Comparison of ENCODE assay signal across 32 cellular contexts in genomic region chr1:191162762-191163161, GRCh38.
"Had no signal": no experiment of that assay in that cellular context is flagged by ENCODE, and none has a peak within 500 bp of the region (broad histone marks: within the 10 kb centered on the region; RNA-seq: fewer than 3 reads in every experiment).

No MANE protein-coding gene starts in this region.

- H3K4me1 Mint-ChIP-seq: activated B cell treated with CpG ODN at 0.5 μM for 24 hours; activated T-helper 17 cell treated with anti-CD3 and anti-CD28 coated beads, Interleukin-2, amount 50 U/mL, for 72 hours; central memory CD8-positive, alpha-beta T cell; endodermal cell had no signal

- H3K27ac Mint-ChIP-seq: activated B cell treated with CpG ODN at 0.5 μM for 24 hours; activated CD8-positive, alpha-beta T cell treated with anti-CD3 and anti-CD28 coated beads for 36 hours; activated naive CD8-positive, alpha-beta T cell; activated T-helper 17 cell treated with anti-CD3 and anti-CD28 coated beads, Interleukin-2, amount 50 U/mL, for 72 hours; dendritic cell treated with granulocyte-macrophage colony-stimulating factor and Interleukin-4, amounts not matched to agents 40 ng/mL and 50 ng/mL, for 4 days; endodermal cell had no signal

- H3K27ac ChIP-seq: brain microvascular endothelial cell, coronary artery, dorsolateral prefrontal cortex, gastrocnemius medialis, heart left ventricle, VCaP had no signal

- H3K9me3 Mint-ChIP-seq: activated B cell treated with CpG ODN at 0.5 μM for 24 hours, endodermal cell had no signal

- H3K4me1 ChIP-seq: gastrocnemius medialis, heart left ventricle had no signal

- H3K4me3 ChIP-seq: coronary artery, dorsolateral prefrontal cortex, gastrocnemius medialis, heart left ventricle had no signal

- FAIRE-seq: astrocyte, bronchial epithelial cell had no signal

- H3K9me3 ChIP-seq: gastrocnemius medialis had no signal

- H3K36me3 ChIP-seq: brain microvascular endothelial cell, gastrocnemius medialis, heart left ventricle had no signal

- DNase-seq: activated B cell treated with CpG ODN at 0.5 μM for 24 hours; activated CD4-positive, alpha-beta T cell treated with anti-CD3 and anti-CD28 coated beads for 48 hours; activated CD4-positive, alpha-beta T cell treated with anti-CD3 and anti-CD28 coated beads, Interleukin-2, amount 50 U/mL, for 1 hour; activated CD4-positive, alpha-beta T cell treated with anti-CD3 and anti-CD28 coated beads, Interleukin-2, amount 50 U/mL, for 48 hours; activated CD8-positive, alpha-beta memory T cell treated with anti-CD3 and anti-CD28 coated beads for 24 hours; activated CD8-positive, alpha-beta T cell treated with anti-CD3 and anti-CD28 coated beads for 36 hours; activated effector memory CD4-positive, alpha-beta T cell treated with Interleukin-2 at 50 U/mL for 16 hours; activated gamma-delta T cell treated with Interleukin-2 at 50 U/mL for 16 hours; activated naive CD4-positive, alpha-beta T cell treated with anti-CD3 and anti-CD28 coated beads, Interleukin-2, amount 50 U/mL, for 16 hours; activated naive CD4-positive, alpha-beta T cell treated with Interleukin-2 at 50 U/mL for 16 hours; activated T-cell treated with anti-CD3 and anti-CD28 coated beads, Interleukin-2, amount 50 U/mL, for 4 hours; amniotic stem cell; anterior cingulate cortex; brain microvascular endothelial cell; dorsolateral prefrontal cortex; effector memory CD4-positive, alpha-beta T cell; endodermal cell; foreskin fibroblast; gastrocnemius medialis; glutamatergic neuron; heart left ventricle; T-helper 2 cell had no signal

- H3K27me3 Mint-ChIP-seq: activated B cell treated with CpG ODN at 0.5 μM for 24 hours; activated CD8-positive, alpha-beta T cell treated with anti-CD3 and anti-CD28 coated beads for 36 hours; activated naive CD8-positive, alpha-beta T cell; activated T-helper 17 cell treated with anti-CD3 and anti-CD28 coated beads, Interleukin-2, amount 50 U/mL, for 72 hours; central memory CD8-positive, alpha-beta T cell; dendritic cell treated with granulocyte-macrophage colony-stimulating factor and Interleukin-4, amounts not matched to agents 40 ng/mL and 50 ng/mL, for 4 days had no signal

- ATAC-seq: activated CD4-positive, CD25-positive, alpha-beta regulatory T cell treated with anti-CD3 and anti-CD28 coated beads, Interleukin-2, amount 50 U/mL, for 24 hours; activated CD8-positive, alpha-beta T cell treated with anti-CD3 and anti-CD28 coated beads for 36 hours; activated T-cell treated with anti-CD3 and anti-CD28 coated beads, Interleukin-2, amount 50 U/mL, for 4 hours; activated T-helper 17 cell treated with anti-CD3 and anti-CD28 coated beads, Interleukin-2, amount 50 U/mL, for 72 hours; esophagus mucosa; gastrocnemius medialis; heart left ventricle had no signal

- H3K4me3 Mint-ChIP-seq: activated B cell treated with CpG ODN at 0.5 μM for 24 hours; activated CD8-positive, alpha-beta T cell treated with anti-CD3 and anti-CD28 coated beads for 36 hours; activated naive CD8-positive, alpha-beta T cell; activated T-cell treated with anti-CD3 and anti-CD28 coated beads, Interleukin-2, amount 50 U/mL, for 4 hours; activated T-helper 17 cell treated with anti-CD3 and anti-CD28 coated beads, Interleukin-2, amount 50 U/mL, for 72 hours; central memory CD8-positive, alpha-beta T cell; dendritic cell treated with granulocyte-macrophage colony-stimulating factor and Interleukin-4, amounts not matched to agents 40 ng/mL and 50 ng/mL, for 4 days; endodermal cell had no signal
